Comparison of ENCODE assay signal across 8 cellular contexts in genomic region chr2:1744446-1745170, GRCh38. TPM values are rescaled to one million over a fixed set of nuclear protein-coding genes. Genes with fewer than 3 reads are reported as not detected.
DNase-seq lines count a peak whose midpoint lies in the region; ATAC-seq, FAIRE-seq and TF ChIP-seq lines count a peak whose summit lies in the region.

A gene with protein sequence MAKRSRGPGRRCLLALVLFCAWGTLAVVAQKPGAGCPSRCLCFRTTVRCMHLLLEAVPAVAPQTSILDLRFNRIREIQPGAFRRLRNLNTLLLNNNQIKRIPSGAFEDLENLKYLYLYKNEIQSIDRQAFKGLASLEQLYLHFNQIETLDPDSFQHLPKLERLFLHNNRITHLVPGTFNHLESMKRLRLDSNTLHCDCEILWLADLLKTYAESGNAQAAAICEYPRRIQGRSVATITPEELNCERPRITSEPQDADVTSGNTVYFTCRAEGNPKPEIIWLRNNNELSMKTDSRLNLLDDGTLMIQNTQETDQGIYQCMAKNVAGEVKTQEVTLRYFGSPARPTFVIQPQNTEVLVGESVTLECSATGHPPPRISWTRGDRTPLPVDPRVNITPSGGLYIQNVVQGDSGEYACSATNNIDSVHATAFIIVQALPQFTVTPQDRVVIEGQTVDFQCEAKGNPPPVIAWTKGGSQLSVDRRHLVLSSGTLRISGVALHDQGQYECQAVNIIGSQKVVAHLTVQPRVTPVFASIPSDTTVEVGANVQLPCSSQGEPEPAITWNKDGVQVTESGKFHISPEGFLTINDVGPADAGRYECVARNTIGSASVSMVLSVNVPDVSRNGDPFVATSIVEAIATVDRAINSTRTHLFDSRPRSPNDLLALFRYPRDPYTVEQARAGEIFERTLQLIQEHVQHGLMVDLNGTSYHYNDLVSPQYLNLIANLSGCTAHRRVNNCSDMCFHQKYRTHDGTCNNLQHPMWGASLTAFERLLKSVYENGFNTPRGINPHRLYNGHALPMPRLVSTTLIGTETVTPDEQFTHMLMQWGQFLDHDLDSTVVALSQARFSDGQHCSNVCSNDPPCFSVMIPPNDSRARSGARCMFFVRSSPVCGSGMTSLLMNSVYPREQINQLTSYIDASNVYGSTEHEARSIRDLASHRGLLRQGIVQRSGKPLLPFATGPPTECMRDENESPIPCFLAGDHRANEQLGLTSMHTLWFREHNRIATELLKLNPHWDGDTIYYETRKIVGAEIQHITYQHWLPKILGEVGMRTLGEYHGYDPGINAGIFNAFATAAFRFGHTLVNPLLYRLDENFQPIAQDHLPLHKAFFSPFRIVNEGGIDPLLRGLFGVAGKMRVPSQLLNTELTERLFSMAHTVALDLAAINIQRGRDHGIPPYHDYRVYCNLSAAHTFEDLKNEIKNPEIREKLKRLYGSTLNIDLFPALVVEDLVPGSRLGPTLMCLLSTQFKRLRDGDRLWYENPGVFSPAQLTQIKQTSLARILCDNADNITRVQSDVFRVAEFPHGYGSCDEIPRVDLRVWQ (N-terminal part only) (minus strand): TSS chr2:1744515. CDS start chr2:1744455, 60 bp downstream.

- H3K4me2 ChIP-seq in OCI-LY7 (ENCODE audit: low read length): no peak within 1 kb of the TSS

- peak within 1 kb of the TSS; percentile 57 to 87 (median 74) for H3K4me3 ChIP-seq in heart right ventricle
- H3K4me3 ChIP-seq in prostate gland: peak within 1 kb of the TSS; percentile 55 to 68
- H3K4me3 ChIP-seq in OCI-LY7 (ENCODE audit: low read depth, low read length, poor library complexity, severe bottlenecking): no peak within 1 kb of the TSS

- H3K27me3 ChIP-seq in heart right ventricle: peaks cover 0 to 43% (median 11%) of the 10 kb centered on the region in 7 donors
- H3K27me3 ChIP-seq in prostate gland (replicated peaks; ENCODE audit: insufficient read depth): no peaks in the 10 kb centered on the region

- TF ChIP-seq CTCF in heart right ventricle (IDR thresholded peaks at IDR 0.05) (peak in 1 of 9 donors; percentile 8), prostate gland (IDR thresholded peaks at IDR 0.05) (peak in 1 of 4 experiments; percentile 4), D721Med (IDR thresholded peaks at IDR 0.05; ENCODE audit: insufficient read depth, missing control alignments) (no peak), Calu3 (IDR thresholded peaks at IDR 0.05; ENCODE audit: unreplicated experiment) (no peak), OCI-LY7 (conservative IDR thresholded peaks at IDR 0.05; ENCODE audit: low read length) (no peak)

- H3K9me3 ChIP-seq in heart right ventricle: peaks cover 0 to 4% (median 0%) of the 10 kb centered on the region in 11 donors
- H3K9me3 ChIP-seq in prostate gland: no peaks in the 10 kb centered on the region
- H3K9me3 ChIP-seq in OCI-LY7 (ENCODE audit: low read length): no peaks in the 10 kb centered on the region

- CTCF ChIA-PET in Calu3 (lab: Charles Lee) (no interaction called here), OCI-LY7 (lab: Charles Lee; ENCODE audit: unreplicated experiment) (no interaction called here)

- BruUV-seq in Calu3 (replicated peaks; lab: Mats Ljungman, UMichigan): no TSS peak
- BruUV-seq in OCI-LY7 (replicated peaks; lab: Mats Ljungman, UMichigan): no TSS peak

- 2% methylated on average over 67 to 71 of the region's 71 CpGs for WGBS in heart right ventricle, 2 donors
- 1% methylated on average over 71 of the region's 71 CpGs for WGBS in prostate gland

- H3K27me3 Mint-ChIP-seq in activated CD4-positive, alpha-beta T cell treated with anti-CD3 and anti-CD28 coated beads, Interleukin-2, amount 10 ng/mL, durations not matched to agents 24 days and 14 days: peaks cover 34% of the 10 kb centered on the region
- peaks cover 19% of the 10 kb centered on the region for H3K27me3 Mint-ChIP-seq in activated T-helper 1 cell treated with anti-CD3 and anti-CD28 coated beads, Interleukin-12 subunit alpha, Interleukin-12 subunit beta, Interleukin-2, Interleukin-4 antibody, amounts not matched to agents 30 ng/mL and 10 ng/mL and 1 ng/mL, durations not matched to agents 14 hours and 24 hours and 36 hours (ENCODE audit: insufficient read depth)
- H3K27me3 Mint-ChIP-seq in Calu3 (ENCODE audit: unreplicated experiment): no peaks in the 10 kb centered on the region

- POLR2A ChIA-PET in OCI-LY7 (lab: Charles Lee): no interaction called here

- no peaks in the 10 kb centered on the region for H3K9me3 Mint-ChIP-seq in activated CD4-positive, alpha-beta T cell treated with anti-CD3 and anti-CD28 coated beads, Interleukin-2, amount 10 ng/mL, durations not matched to agents 24 days and 14 days
- no peaks in the 10 kb centered on the region for H3K9me3 Mint-ChIP-seq in activated T-helper 1 cell treated with anti-CD3 and anti-CD28 coated beads, Interleukin-12 subunit alpha, Interleukin-12 subunit beta, Interleukin-2, Interleukin-4 antibody, amounts not matched to agents 30 ng/mL and 10 ng/mL and 1 ng/mL, durations not matched to agents 14 hours and 24 hours and 36 hours
- H3K9me3 Mint-ChIP-seq in Calu3 (ENCODE audit: low read depth, unreplicated experiment): peaks cover 9% of the 10 kb centered on the region

- no peaks in the 10 kb centered on the region for H4K20me1 ChIP-seq in OCI-LY7 (ENCODE audit: insufficient read depth, low read length)

- no peak for DNase-seq in activated CD4-positive, alpha-beta T cell treated with anti-CD3 and anti-CD28 coated beads, Interleukin-2, amount 10 ng/mL, durations not matched to agents 24 days and 14 days
- no peak for DNase-seq in activated CD4-positive, alpha-beta T cell treated with anti-CD3 and anti-CD28 coated beads for 1 hour
- DNase-seq in activated T-helper 1 cell treated with anti-CD3 and anti-CD28 coated beads, Interleukin-12 subunit alpha, Interleukin-12 subunit beta, Interleukin-2, Interleukin-4 antibody, amounts not matched to agents 30 ng/mL and 10 ng/mL and 1 ng/mL, durations not matched to agents 14 hours and 24 hours and 36 hours (ENCODE audit: low spot score): no peak
- DNase-seq in heart right ventricle (peak; percentile 61 to 74), prostate gland (ENCODE audit: low spot score) (peak; percentile 43), D721Med (ENCODE audit: insufficient read length, low spot score) (no peak), Calu3 (no peak), OCI-LY7 (ENCODE audit: low spot score) (no peak)

- no peaks in the 10 kb centered on the region for H3K79me2 ChIP-seq in OCI-LY7 (ENCODE audit: insufficient read depth, low read depth, low read length)

- TF ChIP-seq POLR2A in prostate gland (IDR thresholded peaks at IDR 0.05): peak; percentile 19

- H3K4me1 Mint-ChIP-seq in activated CD4-positive, alpha-beta T cell treated with anti-CD3 and anti-CD28 coated beads, Interleukin-2, amount 10 ng/mL, durations not matched to agents 24 days and 14 days: peaks cover 4% of the 10 kb centered on the region
- H3K4me1 Mint-ChIP-seq in activated T-helper 1 cell treated with anti-CD3 and anti-CD28 coated beads, Interleukin-12 subunit alpha, Interleukin-12 subunit beta, Interleukin-2, Interleukin-4 antibody, amounts not matched to agents 30 ng/mL and 10 ng/mL and 1 ng/mL, durations not matched to agents 14 hours and 24 hours and 36 hours (ENCODE audit: low read depth): no peaks in the 10 kb centered on the region
- no peaks in the 10 kb centered on the region for H3K4me1 Mint-ChIP-seq in Calu3 (ENCODE audit: low read depth, unreplicated experiment)

- H3K9me2 ChIP-seq in OCI-LY7 (ENCODE audit: insufficient read depth, low read length): no peaks in the 10 kb centered on the region

- H2AFZ ChIP-seq in OCI-LY7 (ENCODE audit: low read length): no peak within 1 kb of the TSS

- FAIRE-seq in D721Med (lab: Jason Lieb, UNC): no peak

- peak within 1 kb of the TSS; percentile 81 to 97 (median 91) for H3K27ac ChIP-seq in heart right ventricle
- H3K27ac ChIP-seq in prostate gland: peak within 1 kb of the TSS; percentile 91 to 92
- no peak within 1 kb of the TSS for H3K27ac ChIP-seq in OCI-LY7 (ENCODE audit: low read depth, low read length, poor library complexity, severe bottlenecking)

- H3K4me3 Mint-ChIP-seq in activated CD4-positive, alpha-beta T cell treated with anti-CD3 and anti-CD28 coated beads, Interleukin-2, amount 10 ng/mL, durations not matched to agents 24 days and 14 days: peak within 1 kb of the TSS; percentile 69
- H3K4me3 Mint-ChIP-seq in activated T-helper 1 cell treated with anti-CD3 and anti-CD28 coated beads, Interleukin-12 subunit alpha, Interleukin-12 subunit beta, Interleukin-2, Interleukin-4 antibody, amounts not matched to agents 30 ng/mL and 10 ng/mL and 1 ng/mL, durations not matched to agents 14 hours and 24 hours and 36 hours: peak within 1 kb of the TSS; percentile 69
- no peak within 1 kb of the TSS for H3K4me3 Mint-ChIP-seq in Calu3 (ENCODE audit: low read depth, unreplicated experiment)

- intact Hi-C loops in activated CD4-positive, alpha-beta T cell treated with anti-CD3 and anti-CD28 coated beads, Interleukin-2, amount 10 ng/mL, durations not matched to agents 24 days and 14 days (cut with micrococcal nuclease): no loop called here
- intact Hi-C loops in activated T-helper 1 cell treated with anti-CD3 and anti-CD28 coated beads, Interleukin-12 subunit alpha, Interleukin-12 subunit beta, Interleukin-2, Interleukin-4 antibody, amounts not matched to agents 30 ng/mL and 10 ng/mL and 1 ng/mL, durations not matched to agents 14 hours and 24 hours and 36 hours (cut with micrococcal nuclease): no loop called here
- intact Hi-C loops in heart right ventricle (cut with DNase I) (loop anchor here in 8 of 10 donors (2.0 to 10.0 kb wide), 9 partner anchors 37 to 152 kb away; no protein-coding TSS in a partner anchor), prostate gland (cut with DNase I) (loop anchor here (5.0 to 10.0 kb wide), 3 partner anchors 92 to 1070 kb away; partner anchors contain the start of gene TMEM18), Calu3 (cut with micrococcal nuclease; ENCODE audit: unreplicated experiment) (no loop called here), OCI-LY7 (cut with micrococcal nuclease; ENCODE audit: unreplicated experiment) (no loop called here)

- H3K36me3 Mint-ChIP-seq in activated CD4-positive, alpha-beta T cell treated with anti-CD3 and anti-CD28 coated beads, Interleukin-2, amount 10 ng/mL, durations not matched to agents 24 days and 14 days (ENCODE audit: low read depth): no peaks in the 10 kb centered on the region
- H3K36me3 Mint-ChIP-seq in activated T-helper 1 cell treated with anti-CD3 and anti-CD28 coated beads, Interleukin-12 subunit alpha, Interleukin-12 subunit beta, Interleukin-2, Interleukin-4 antibody, amounts not matched to agents 30 ng/mL and 10 ng/mL and 1 ng/mL, durations not matched to agents 14 hours and 24 hours and 36 hours (ENCODE audit: low read depth): no peaks in the 10 kb centered on the region
- H3K36me3 Mint-ChIP-seq in Calu3 (ENCODE audit: insufficient read depth, unreplicated experiment): peaks cover 13% of the 10 kb centered on the region

- H3K4me1 ChIP-seq in heart right ventricle: peaks cover 0 to 55% (median 37%) of the 10 kb centered on the region in 9 donors
- no peaks in the 10 kb centered on the region for H3K4me1 ChIP-seq in prostate gland (replicated peaks)
- no peaks in the 10 kb centered on the region for H3K4me1 ChIP-seq in OCI-LY7 (ENCODE audit: insufficient read depth, low read length, poor library complexity, severe bottlenecking)

- H3K36me3 ChIP-seq in heart right ventricle: peaks cover 0 to 6% (median 0%) of the 10 kb centered on the region in 9 donors
- H3K36me3 ChIP-seq in prostate gland: no peaks in the 10 kb centered on the region
- no peaks in the 10 kb centered on the region for H3K36me3 ChIP-seq in OCI-LY7 (ENCODE audit: insufficient read depth, low read length)

- H3K27ac Mint-ChIP-seq in activated CD4-positive, alpha-beta T cell treated with anti-CD3 and anti-CD28 coated beads, Interleukin-2, amount 10 ng/mL, durations not matched to agents 24 days and 14 days: no peak within 1 kb of the TSS
- H3K27ac Mint-ChIP-seq in activated T-helper 1 cell treated with anti-CD3 and anti-CD28 coated beads, Interleukin-12 subunit alpha, Interleukin-12 subunit beta, Interleukin-2, Interleukin-4 antibody, amounts not matched to agents 30 ng/mL and 10 ng/mL and 1 ng/mL, durations not matched to agents 14 hours and 24 hours and 36 hours: no peak within 1 kb of the TSS
- no peak within 1 kb of the TSS for H3K27ac Mint-ChIP-seq in Calu3 (ENCODE audit: unreplicated experiment)

- peak; percentile 50 to 82 (median 66) for ATAC-seq in heart right ventricle

RNA-seq across cellular contexts. Expression of the gene that starts here (rescaled TPM):
- total RNA-seq in activated CD4-positive, alpha-beta T cell treated with anti-CD3 and anti-CD28 coated beads, Interleukin-2, amount 10 ng/mL, durations not matched to agents 24 days and 14 days: 1.1 and 1.3 TPM in 2 replicates
- 1.7 and 1.9 TPM in 2 replicates for total RNA-seq in activated T-helper 1 cell treated with anti-CD3 and anti-CD28 coated beads, Interleukin-12 subunit alpha, Interleukin-12 subunit beta, Interleukin-2, Interleukin-4 antibody, amounts not matched to agents 30 ng/mL and 10 ng/mL and 1 ng/mL, durations not matched to agents 14 hours and 24 hours and 36 hours
- total RNA-seq in heart right ventricle: 10 to 100 TPM; 12.3 to 65.0 (median 20.3) TPM
- 10 to 100 TPM in 1 of 2 donors, 1 to 10 TPM in 1; 7.8 to 19.1 TPM for polyA plus RNA-seq in heart right ventricle
- 10 to 100 TPM; 29.5 to 40.8 TPM for total RNA-seq in prostate gland
- total RNA-seq in Calu3 (2022): not detected in 2 replicates
- not detected in 2 replicates for total RNA-seq in OCI-LY7 (2014; rRNA removed; shearing (Covaris generic))
- not detected in 2 replicates for total RNA-seq in OCI-LY7 (2022)

Comparison
In these comparisons a context has a peak if more than half of its experiments do, and no peak if none do; other contexts are left out.
1. DNase-seq: peak in heart right ventricle (2 of 2) and prostate gland (single experiment); none in activated CD4-positive, alpha-beta T cell treated with anti-CD3 and anti-CD28 coated beads, Interleukin-2, amount 10 ng/mL, durations not matched to agents 24 days and 14 days (single experiment), activated CD4-positive, alpha-beta T cell treated with anti-CD3 and anti-CD28 coated beads for 1 hour (single experiment), activated T-helper 1 cell treated with anti-CD3 and anti-CD28 coated beads, Interleukin-12 subunit alpha, Interleukin-12 subunit beta, Interleukin-2, Interleukin-4 antibody, amounts not matched to agents 30 ng/mL and 10 ng/mL and 1 ng/mL, durations not matched to agents 14 hours and 24 hours and 36 hours (single experiment), D721Med (single experiment), Calu3 (single experiment) and OCI-LY7 (single experiment).
2. intact Hi-C loops: an anchor here in heart right ventricle (2.0 to 10.0 kb wide) and prostate gland (5.0 to 10.0 kb wide); none called in activated CD4-positive, alpha-beta T cell treated with anti-CD3 and anti-CD28 coated beads, Interleukin-2, amount 10 ng/mL, durations not matched to agents 24 days and 14 days, activated T-helper 1 cell treated with anti-CD3 and anti-CD28 coated beads, Interleukin-12 subunit alpha, Interleukin-12 subunit beta, Interleukin-2, Interleukin-4 antibody, amounts not matched to agents 30 ng/mL and 10 ng/mL and 1 ng/mL, durations not matched to agents 14 hours and 24 hours and 36 hours, Calu3 and OCI-LY7.